Comparison of ENCODE assay signal across 31 cellular contexts in the genomic region with DNA sequence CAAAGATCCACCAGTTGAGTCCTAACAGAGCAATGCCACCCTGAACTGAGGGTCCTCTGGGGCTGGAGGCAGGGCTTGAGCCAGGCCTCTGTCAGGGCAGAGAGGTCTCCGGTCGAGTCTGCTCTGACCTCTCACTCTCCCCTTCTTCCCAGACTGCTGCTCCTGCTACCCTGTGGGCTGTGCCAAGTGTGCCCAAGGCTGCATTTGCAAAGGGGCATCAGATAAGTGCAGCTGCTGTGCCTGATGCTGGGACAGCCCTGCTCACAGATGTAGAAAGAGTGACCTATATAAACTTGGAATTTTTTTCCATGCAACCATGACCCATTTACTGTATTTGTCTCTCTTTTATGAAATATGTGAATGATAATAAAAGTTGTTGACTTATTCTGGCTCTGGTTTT. TPM values are rescaled to one million over a fixed set of nuclear protein-coding genes. Genes with fewer than 3 reads are reported as not detected.
"Had no signal": no experiment of that assay in that cellular context is flagged by ENCODE, and none has a peak within 500 bp of the region (broad histone marks: within the 10 kb centered on the region; RNA-seq: fewer than 3 reads in every experiment).

No MANE protein-coding gene starts in this region.

- H3K27me3 ChIP-seq: colonic mucosa had no signal

- H3K27ac ChIP-seq: colonic mucosa, epithelial cell of prostate, esophagus squamous epithelium, gastrocnemius medialis, heart right ventricle, left lung, lower lobe of right lung had no signal

- ATAC-seq: effector memory CD8-positive, alpha-beta T cell; gastrocnemius medialis; heart right ventricle; left cardiac atrium; left lung; left ventricle myocardium superior; lower lobe of right lung; naive thymus-derived CD4-positive, alpha-beta T cell had no signal

- H3K4me1 ChIP-seq: colonic mucosa, gastrocnemius medialis, left lung had no signal

- H3K36me3 ChIP-seq: colonic mucosa, esophagus squamous epithelium, gastrocnemius medialis, heart right ventricle, left lung, lower lobe of right lung had no signal

- H3K4me3 ChIP-seq: colonic mucosa, esophagus squamous epithelium, gastrocnemius medialis, heart right ventricle, left lung, lower lobe of right lung had no signal

- DNase-seq: colonic mucosa; cortex of kidney; effector CD8-positive, alpha-beta T cell; effector memory CD8-positive, alpha-beta T cell; endodermal cell; erythroblast; esophagus squamous epithelium; foreskin fibroblast; foreskin melanocyte; gastrocnemius medialis; glutamatergic neuron; head of caudate nucleus; heart right ventricle; hippocampal formation; left cardiac atrium; left lung; left ventricle myocardium superior; lower lobe of right lung; mesendoderm; midbrain; naive thymus-derived CD4-positive, alpha-beta T cell had no signal

- H3K9me3 ChIP-seq: colonic mucosa, esophagus squamous epithelium, gastrocnemius medialis, heart right ventricle, left lung, lower lobe of right lung had no signal

RNA-seq across cellular contexts. Expression of gene MT1B, which starts 2.4 kb away (rescaled TPM):
- total RNA-seq: colonic mucosa; dermis microvascular lymphatic vessel endothelial cell; endodermal cell; esophagus mucosa; esophagus squamous epithelium; gastrocnemius medialis; glomerular endothelial cell; heart right ventricle; kidney epithelial cell; left cardiac atrium; left lung; left ventricle myocardium superior; lower leg skin; lower lobe of right lung; lung microvascular endothelial cell; mononuclear cell; mucosa of gallbladder; naive thymus-derived CD4-positive, alpha-beta T cell had no signal
- polyA plus RNA-seq: heart right ventricle; keratinocyte; naive thymus-derived CD4-positive, alpha-beta T cell had no signal

RNA-seq across cellular contexts. Expression of gene MT1F, which starts 8.5 kb away (rescaled TPM):
- total RNA-seq: glomerular endothelial cell had no signal

RNA-seq across cellular contexts. Expression of gene MT1A, which starts 10.8 kb away (rescaled TPM):
- total RNA-seq: endodermal cell, glomerular endothelial cell, kidney epithelial cell, mononuclear cell had no signal
- polyA plus RNA-seq: keratinocyte; naive thymus-derived CD4-positive, alpha-beta T cell had no signal

RNA-seq across cellular contexts. Expression of gene MT1M, which starts 16.8 kb away (rescaled TPM):
- total RNA-seq: endodermal cell; glomerular endothelial cell; mononuclear cell; naive thymus-derived CD4-positive, alpha-beta T cell had no signal
- polyA plus RNA-seq: naive thymus-derived CD4-positive, alpha-beta T cell had no signal

RNA-seq across cellular contexts. Expression of gene MT1G, which starts 18.6 kb away (rescaled TPM):
- total RNA-seq: dermis microvascular lymphatic vessel endothelial cell, glomerular endothelial cell, left ventricle myocardium superior, lung microvascular endothelial cell, mononuclear cell had no signal
- polyA plus RNA-seq: naive thymus-derived CD4-positive, alpha-beta T cell had no signal
